ENCODE assay signal across 13 cellular contexts in genomic region chr7:51314726-51315125, GRCh38. TPM values are rescaled to one million over a fixed set of nuclear protein-coding genes. Genes with fewer than 3 reads are reported as not detected.
DNase-seq lines count a peak whose midpoint lies in the region; ATAC-seq and TF ChIP-seq lines count a peak whose summit lies in the region.
"Had no signal": no experiment of that assay in that cellular context is flagged by ENCODE, and none has a peak within 500 bp of the region (broad histone marks: within the 10 kb centered on the region; RNA-seq: fewer than 3 reads in every experiment).

No MANE protein-coding gene starts in this region.

- peaks cover 24 to 37% of the 10 kb centered on the region in 2 donors for H3K27me3 Mint-ChIP-seq in natural killer cell (ENCODE audit: low read depth in 2 of 2)

- H3K9me3 ChIP-seq in WERI-Rb-1 (ENCODE audit: severe bottlenecking): no peaks in the 10 kb centered on the region
- H3K9me3 ChIP-seq: SJSA1 had no signal

- H3K36me3 Mint-ChIP-seq in natural killer cell: no peaks in the 10 kb centered on the region
- H3K36me3 Mint-ChIP-seq: activated naive CD8-positive, alpha-beta T cell treated with anti-CD3 and anti-CD28 coated beads, Interleukin-2, amount 10 ng/mL, durations not matched to agents 7 days and 5 days had no signal

- H3K27ac Mint-ChIP-seq in natural killer cell: no peak overlapping the region
- H3K27ac Mint-ChIP-seq: activated CD4-positive, alpha-beta memory T cell treated with anti-CD3 and anti-CD28 coated beads, Interleukin-2, amount 10 ng/mL, durations not matched to agents 7 days and 5 days; activated naive CD8-positive, alpha-beta T cell treated with anti-CD3 and anti-CD28 coated beads, Interleukin-2, amount 10 ng/mL, durations not matched to agents 7 days and 5 days; effector memory CD8-positive, alpha-beta T cell had no signal

- H3K9me3 Mint-ChIP-seq in natural killer cell: no peaks in the 10 kb centered on the region
- H3K9me3 Mint-ChIP-seq: activated CD4-positive, alpha-beta memory T cell treated with anti-CD3 and anti-CD28 coated beads, Interleukin-2, amount 10 ng/mL, durations not matched to agents 7 days and 5 days; activated naive CD8-positive, alpha-beta T cell treated with anti-CD3 and anti-CD28 coated beads, Interleukin-2, amount 10 ng/mL, durations not matched to agents 7 days and 5 days; effector memory CD8-positive, alpha-beta T cell had no signal

- H3K36me3 ChIP-seq in WERI-Rb-1: peaks cover 4% of the 10 kb centered on the region; the same call in 1 of the 2 replicates
- H3K36me3 ChIP-seq: SJSA1 had no signal

- peak overlapping the region; percentile 97 for H3K4me3 ChIP-seq in WERI-Rb-1 (ENCODE audit: low read depth, low read length)
- H3K4me3 ChIP-seq: SJSA1 had no signal

- intact Hi-C loops in natural killer cell (cut with micrococcal nuclease): no loop called here

- no peaks in the 10 kb centered on the region for H3K4me1 Mint-ChIP-seq in natural killer cell

- no peak for TF ChIP-seq CTCF in WERI-Rb-1 (IDR thresholded peaks at IDR 0.05; ENCODE audit: low read depth, low read length)
- no peak for TF ChIP-seq CTCF in natural killer cell (IDR thresholded peaks at IDR 0.05)

- H3K27me3 ChIP-seq in WERI-Rb-1 (ENCODE audit: insufficient read depth, low read depth, severe bottlenecking): no peaks in the 10 kb centered on the region

- no peak overlapping the region for H3K4me3 Mint-ChIP-seq in natural killer cell
- H3K4me3 Mint-ChIP-seq: activated CD4-positive, alpha-beta memory T cell treated with anti-CD3 and anti-CD28 coated beads, Interleukin-2, amount 10 ng/mL, durations not matched to agents 7 days and 5 days; effector memory CD8-positive, alpha-beta T cell had no signal

- DNase-seq in DMS79 treated with DMSO at 0.1 percent for 48 hours (lab: John Stamatoyannopoulos, UW): peak; percentile 44
- no peak for DNase-seq in DMS79 (lab: John Stamatoyannopoulos, UW)
- no peak for DNase-seq in WERI-Rb-1
- DNase-seq in kidney tubule cell (ENCODE audit: low spot score): peak; percentile 58
- DNase-seq in superior temporal gyrus (ENCODE audit: extremely low spot score): peak; percentile 86
- DNase-seq in natural killer cell: no peak
- DNase-seq in activated gamma-delta T cell (lab: John Stamatoyannopoulos, UW): no peak
- DNase-seq: activated CD4-positive, alpha-beta memory T cell treated with anti-CD3 and anti-CD28 coated beads, Interleukin-2, amount 10 ng/mL, durations not matched to agents 7 days and 5 days; activated naive CD8-positive, alpha-beta T cell treated with anti-CD3 and anti-CD28 coated beads, Interleukin-2, amount 10 ng/mL, durations not matched to agents 7 days and 5 days; effector memory CD8-positive, alpha-beta T cell; NCI-H2081 treated with DMSO at 0.1 percent for 48 hours had no signal

- ATAC-seq in HG03108 (IDR thresholded peaks at IDR 0.05; ENCODE audit: unreplicated experiment) (no peak), natural killer cell (no peak)
- ATAC-seq: effector memory CD8-positive, alpha-beta T cell had no signal

- peak overlapping the region; percentile 95 for H3K27ac ChIP-seq in WERI-Rb-1
- H3K27ac ChIP-seq: SJSA1 had no signal

RNA-seq across cellular contexts. Expression of gene COBL, which starts 1.9 kb away (rescaled TPM):
- not detected for total RNA-seq in natural killer cell
- total RNA-seq: activated CD4-positive, alpha-beta memory T cell treated with anti-CD3 and anti-CD28 coated beads, Interleukin-2, amount 10 ng/mL, durations not matched to agents 7 days and 5 days; activated naive CD8-positive, alpha-beta T cell treated with anti-CD3 and anti-CD28 coated beads, Interleukin-2, amount 10 ng/mL, durations not matched to agents 7 days and 5 days; SJSA1 had no signal

Comparison
In these comparisons a context has a peak if more than half of its experiments do, and no peak if none do; other contexts are left out.
1. DNase-seq: peak in DMS79 treated with DMSO at 0.1 percent for 48 hours (single experiment), kidney tubule cell (single experiment) and superior temporal gyrus (single experiment); none in DMS79 (single experiment), WERI-Rb-1 (single experiment), natural killer cell (single experiment) and activated gamma-delta T cell (single experiment).